1 cellular context compared by ENCODE assay signal in genomic region chr22:22425783-22426624, GRCh38.
A peak's percentile ranks its signal among the peaks of the same experiment; 100 is the strongest.
TF ChIP-seq lines count a peak whose summit lies in the region.

No MANE protein-coding gene starts in this region.

TF ChIP-seq in HepG2, 621 proteins besides CTCF, POLR2A, EP300 and RAD21 (continued from another document and continues in another):
- TF ChIP-seq CREB3 (CRISPR knock-in tag; IDR thresholded peaks at IDR 0.05), result no peak
- TF ChIP-seq MAFK (conservative IDR thresholded peaks at IDR 0.05 in 1 of 2, IDR thresholded peaks at IDR 0.05 in 1 of 2; ENCODE audit: low read length in 2 of 2), result no peak
- TF ChIP-seq ZNF276 (CRISPR knock-in tag; IDR thresholded peaks at IDR 0.05; ENCODE audit: low read depth), result no peak
- no peak for TF ChIP-seq ZSCAN30 (CRISPR knock-in tag; IDR thresholded peaks at IDR 0.05)
- no peak for TF ChIP-seq ZNF576 (CRISPR knock-in tag; IDR thresholded peaks at IDR 0.05)
- no peak for TF ChIP-seq RARG (CRISPR knock-in tag; IDR thresholded peaks at IDR 0.05; ENCODE audit: low read depth)
- 0 out of 2 replicates have a peak, but pooled peaks have one; percentile 13 for TF ChIP-seq DPF2 (CRISPR knock-in tag; IDR thresholded peaks at IDR 0.05; ENCODE audit: borderline replicate concordance, low read depth)
- no peak for TF ChIP-seq SP140L (CRISPR knock-in tag; IDR thresholded peaks at IDR 0.05; ENCODE audit: borderline replicate concordance)
- TF ChIP-seq ISL2 (CRISPR knock-in tag; IDR thresholded peaks at IDR 0.05), result no peak
- no peak for TF ChIP-seq ZFAT (CRISPR knock-in tag; conservative IDR thresholded peaks at IDR 0.05)
- no peak for TF ChIP-seq KAT2B (IDR thresholded peaks at IDR 0.05; ENCODE audit: borderline replicate concordance, low read depth, low read length)
- TF ChIP-seq CSRNP1 (CRISPR knock-in tag; IDR thresholded peaks at IDR 0.05), result no peak
- TF ChIP-seq ZBTB34 (CRISPR knock-in tag; IDR thresholded peaks at IDR 0.05), result no peak
- TF ChIP-seq RBM39 (IDR thresholded peaks at IDR 0.05; ENCODE audit: low read depth, low read length, poor library complexity, severe bottlenecking), result no peak
- no peak for TF ChIP-seq SOX6 (IDR thresholded peaks at IDR 0.05)
- peak; percentile 94 for TF ChIP-seq SOX6 (CRISPR knock-in tag; IDR thresholded peaks at IDR 0.05)
- peak; percentile 88; the same call in 1 of the 2 replicates for TF ChIP-seq THRA (CRISPR knock-in tag; IDR thresholded peaks at IDR 0.05; ENCODE audit: borderline replicate concordance)
- TF ChIP-seq FOXO4 (CRISPR knock-in tag; conservative IDR thresholded peaks at IDR 0.05), result no peak
- no peak for TF ChIP-seq POGZ (CRISPR knock-in tag; IDR thresholded peaks at IDR 0.05)
- no peak for TF ChIP-seq RBM22 (optimal IDR thresholded peaks at IDR 0.05; ENCODE audit: low read length)
- TF ChIP-seq ZNF451 (CRISPR knock-in tag; IDR thresholded peaks at IDR 0.05), result no peak
- no peak for TF ChIP-seq PLSCR1 (CRISPR knock-in tag; IDR thresholded peaks at IDR 0.05; ENCODE audit: borderline replicate concordance)
- no peak for TF ChIP-seq ZNF552 (CRISPR knock-in tag; IDR thresholded peaks at IDR 0.05; ENCODE audit: borderline replicate concordance)
- no peak for TF ChIP-seq ZSCAN29 (CRISPR knock-in tag; conservative IDR thresholded peaks at IDR 0.05)
- TF ChIP-seq ZNF280D (CRISPR knock-in tag; IDR thresholded peaks at IDR 0.05), result no peak
- TF ChIP-seq ZNF335 (CRISPR knock-in tag; IDR thresholded peaks at IDR 0.05), result no peak
- TF ChIP-seq ZBTB2 (CRISPR knock-in tag; IDR thresholded peaks at IDR 0.05; ENCODE audit: low read depth), result no peak
- TF ChIP-seq RORA (CRISPR knock-in tag; IDR thresholded peaks at IDR 0.05), result no peak
- TF ChIP-seq ZNF598 (CRISPR knock-in tag; IDR thresholded peaks at IDR 0.05; ENCODE audit: borderline replicate concordance), result no peak
- TF ChIP-seq DDIT3 (CRISPR knock-in tag; IDR thresholded peaks at IDR 0.05), result no peak
- no peak for TF ChIP-seq TRAFD1 (CRISPR knock-in tag; IDR thresholded peaks at IDR 0.05; ENCODE audit: borderline replicate concordance)
- no peak for TF ChIP-seq ZNF430 (CRISPR knock-in tag; IDR thresholded peaks at IDR 0.05)
- no peak for TF ChIP-seq ZBTB1 (CRISPR knock-in tag; IDR thresholded peaks at IDR 0.05; ENCODE audit: borderline replicate concordance)
- no peak for TF ChIP-seq MLX (CRISPR knock-in tag; IDR thresholded peaks at IDR 0.05)
- TF ChIP-seq ZNF33A (CRISPR knock-in tag; IDR thresholded peaks at IDR 0.05; ENCODE audit: borderline replicate concordance), result no peak
- no peak for TF ChIP-seq ATF7 (IDR thresholded peaks at IDR 0.05)
- no peak for TF ChIP-seq ATF7 (CRISPR knock-in tag; IDR thresholded peaks at IDR 0.05)
- no peak for TF ChIP-seq CENPBD1 (CRISPR knock-in tag; IDR thresholded peaks at IDR 0.05; ENCODE audit: borderline replicate concordance, low read depth)
- TF ChIP-seq ZFY (CRISPR knock-in tag; IDR thresholded peaks at IDR 0.05), result peak; percentile 23; the same call in 1 of the 2 replicates
- no peak for TF ChIP-seq ZSCAN12 (CRISPR knock-in tag; IDR thresholded peaks at IDR 0.05)
